ENCODE assay signal across 25 cellular contexts in the genomic region with DNA sequence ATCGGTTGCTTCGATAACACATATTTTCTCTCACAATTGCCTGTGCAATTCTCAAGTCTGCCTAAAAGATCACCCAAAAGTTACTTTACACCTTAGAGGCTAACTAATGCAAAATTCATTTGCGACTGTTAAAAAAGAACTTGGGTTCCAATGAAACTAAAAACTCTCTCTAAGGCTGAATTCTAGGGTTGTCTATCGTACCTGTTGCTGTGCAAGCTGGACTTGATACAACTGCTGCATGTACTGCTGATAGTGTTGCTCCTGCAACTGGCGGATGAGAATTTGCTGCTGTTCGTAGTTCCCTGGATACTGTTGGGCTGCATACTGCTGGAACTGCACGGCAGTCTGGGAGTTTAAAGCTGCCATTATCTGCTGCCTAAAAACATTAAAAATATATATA.
"Had no signal": no experiment of that assay in that cellular context is flagged by ENCODE, and none has a peak within 500 bp of the region (broad histone marks: within the 10 kb centered on the region; RNA-seq: fewer than 3 reads in every experiment).

No MANE protein-coding gene starts in this region.

- H3K9me3 Mint-ChIP-seq: activated CD4-positive, alpha-beta memory T cell treated with anti-CD3 and anti-CD28 coated beads, Interleukin-2, amount 10 ng/mL, durations not matched to agents 7 days and 5 days; activated naive CD4-positive, alpha-beta T cell treated with anti-CD3 and anti-CD28 coated beads, Interleukin-2, amount 50 U/mL, for 72 hours; immature natural killer cell; mesothelial cell of epicardium; natural killer cell; stimulated activated naive CD8-positive, alpha-beta T cell treated with anti-CD3 and anti-CD28 coated beads, Interleukin-15, Interleukin-2, amounts not matched to agents 100 ng/mL and 50 ng/mL, for 24 hours; T-helper 1 cell treated with Interleukin-12 subunit alpha and Interleukin-12 subunit beta and Interleukin-4 antibody, amounts not matched to agents 30 μg/mL and 1 μg/mL, for 36 hours had no signal

- ATAC-seq: activated naive CD4-positive, alpha-beta T cell treated with anti-CD3 and anti-CD28 coated beads, Interleukin-2, amount 50 U/mL, for 72 hours; foreskin keratinocyte; natural killer cell; pancreas; psoas muscle had no signal

- H3K4me3 Mint-ChIP-seq: activated CD4-positive, alpha-beta memory T cell treated with anti-CD3 and anti-CD28 coated beads, Interleukin-2, amount 10 ng/mL, durations not matched to agents 7 days and 5 days; immature natural killer cell; mesothelial cell of epicardium; natural killer cell; stimulated activated naive CD8-positive, alpha-beta T cell treated with anti-CD3 and anti-CD28 coated beads, Interleukin-15, Interleukin-2, amounts not matched to agents 100 ng/mL and 50 ng/mL, for 24 hours; T-helper 1 cell treated with Interleukin-12 subunit alpha and Interleukin-12 subunit beta and Interleukin-4 antibody, amounts not matched to agents 30 μg/mL and 1 μg/mL, for 36 hours had no signal

- H3K27ac ChIP-seq: brain microvascular endothelial cell, foreskin keratinocyte, left lung, neutrophil, pancreas, psoas muscle, right atrium auricular region, tibial nerve had no signal

- H3K4me3 ChIP-seq: left lung, lung, pancreas, psoas muscle, right atrium auricular region, spleen, tibial nerve had no signal

- H3K27me3 ChIP-seq: brain microvascular endothelial cell, foreskin keratinocyte, left lung, neutrophil, pancreas, right atrium auricular region, spleen, tibial nerve had no signal

- H3K9me3 ChIP-seq: left lung, neutrophil, pancreas, psoas muscle, right atrium auricular region, spleen, tibial nerve had no signal

- H3K27ac Mint-ChIP-seq: activated CD4-positive, alpha-beta memory T cell treated with anti-CD3 and anti-CD28 coated beads, Interleukin-2, amount 10 ng/mL, durations not matched to agents 7 days and 5 days; activated naive CD4-positive, alpha-beta T cell treated with anti-CD3 and anti-CD28 coated beads, Interleukin-2, amount 50 U/mL, for 72 hours; mesothelial cell of epicardium; stimulated activated naive CD8-positive, alpha-beta T cell treated with anti-CD3 and anti-CD28 coated beads, Interleukin-15, Interleukin-2, amounts not matched to agents 100 ng/mL and 50 ng/mL, for 24 hours had no signal

- H3K4me1 Mint-ChIP-seq: mesothelial cell of epicardium had no signal

- H3K27me3 Mint-ChIP-seq: activated CD4-positive, alpha-beta memory T cell treated with anti-CD3 and anti-CD28 coated beads, Interleukin-2, amount 10 ng/mL, durations not matched to agents 7 days and 5 days; stimulated activated naive CD8-positive, alpha-beta T cell treated with anti-CD3 and anti-CD28 coated beads, Interleukin-15, Interleukin-2, amounts not matched to agents 100 ng/mL and 50 ng/mL, for 24 hours had no signal

- H3K4me1 ChIP-seq: foreskin keratinocyte, left lung, psoas muscle, tibial nerve had no signal

- DNase-seq: activated CD4-positive, alpha-beta memory T cell treated with anti-CD3 and anti-CD28 coated beads, Interleukin-2, amount 10 ng/mL, durations not matched to agents 7 days and 5 days; activated CD4-positive, alpha-beta T cell treated with anti-CD3 and anti-CD28 coated beads for 48 hours; activated CD4-positive, CD25-positive, alpha-beta regulatory T cell; activated T-cell treated with anti-CD3 and anti-CD28 coated beads, Interleukin-2, amount 50 U/mL, for 1 hour; aorta; brain microvascular endothelial cell; dermis blood vessel endothelial cell; effector memory CD4-positive, alpha-beta T cell; foreskin keratinocyte; immature natural killer cell; left lung; natural killer cell; pancreas; psoas muscle; spleen; stimulated activated CD4-positive, alpha-beta T cell treated with anti-CD3 and anti-CD28 coated beads, Interleukin-4, amount 100 ng/mL, for 1 hour; T1000 had no signal
